ENCODE assay signal across 1 cellular context in the genomic region with DNA sequence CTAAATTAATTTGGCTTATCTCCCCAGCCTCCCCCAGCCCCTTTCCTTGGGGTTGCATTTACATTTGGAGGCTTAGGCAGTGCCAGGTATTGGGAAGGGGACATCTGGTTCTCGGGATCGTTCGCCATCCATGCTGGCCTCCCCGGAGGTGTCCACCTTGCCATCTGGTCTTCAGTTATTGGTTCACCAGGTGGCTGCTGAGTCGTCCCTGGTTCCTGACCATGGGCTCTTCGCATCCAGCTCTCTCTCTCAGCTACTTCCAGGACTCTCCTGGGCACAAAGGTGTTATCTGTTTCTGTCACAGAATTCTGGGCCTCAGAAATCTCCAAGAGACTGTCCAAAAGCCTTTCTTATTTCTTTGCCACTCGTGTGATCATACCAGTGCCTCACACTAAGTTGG.
TF ChIP-seq lines count a peak whose summit lies in the region.

No MANE protein-coding gene starts in this region.

TF ChIP-seq in HCT116, 20 proteins besides CTCF, POLR2A, EP300 and RAD21 (continued from another document):
- TF ChIP-seq, protein P1, sequence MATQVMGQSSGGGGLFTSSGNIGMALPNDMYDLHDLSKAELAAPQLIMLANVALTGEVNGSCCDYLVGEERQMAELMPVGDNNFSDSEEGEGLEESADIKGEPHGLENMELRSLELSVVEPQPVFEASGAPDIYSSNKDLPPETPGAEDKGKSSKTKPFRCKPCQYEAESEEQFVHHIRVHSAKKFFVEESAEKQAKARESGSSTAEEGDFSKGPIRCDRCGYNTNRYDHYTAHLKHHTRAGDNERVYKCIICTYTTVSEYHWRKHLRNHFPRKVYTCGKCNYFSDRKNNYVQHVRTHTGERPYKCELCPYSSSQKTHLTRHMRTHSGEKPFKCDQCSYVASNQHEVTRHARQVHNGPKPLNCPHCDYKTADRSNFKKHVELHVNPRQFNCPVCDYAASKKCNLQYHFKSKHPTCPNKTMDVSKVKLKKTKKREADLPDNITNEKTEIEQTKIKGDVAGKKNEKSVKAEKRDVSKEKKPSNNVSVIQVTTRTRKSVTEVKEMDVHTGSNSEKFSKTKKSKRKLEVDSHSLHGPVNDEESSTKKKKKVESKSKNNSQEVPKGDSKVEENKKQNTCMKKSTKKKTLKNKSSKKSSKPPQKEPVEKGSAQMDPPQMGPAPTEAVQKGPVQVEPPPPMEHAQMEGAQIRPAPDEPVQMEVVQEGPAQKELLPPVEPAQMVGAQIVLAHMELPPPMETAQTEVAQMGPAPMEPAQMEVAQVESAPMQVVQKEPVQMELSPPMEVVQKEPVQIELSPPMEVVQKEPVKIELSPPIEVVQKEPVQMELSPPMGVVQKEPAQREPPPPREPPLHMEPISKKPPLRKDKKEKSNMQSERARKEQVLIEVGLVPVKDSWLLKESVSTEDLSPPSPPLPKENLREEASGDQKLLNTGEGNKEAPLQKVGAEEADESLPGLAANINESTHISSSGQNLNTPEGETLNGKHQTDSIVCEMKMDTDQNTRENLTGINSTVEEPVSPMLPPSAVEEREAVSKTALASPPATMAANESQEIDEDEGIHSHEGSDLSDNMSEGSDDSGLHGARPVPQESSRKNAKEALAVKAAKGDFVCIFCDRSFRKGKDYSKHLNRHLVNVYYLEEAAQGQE (IDR thresholded peaks at IDR 0.05; ENCODE audit: low read depth), result no peak
- TF ChIP-seq, protein P2, sequence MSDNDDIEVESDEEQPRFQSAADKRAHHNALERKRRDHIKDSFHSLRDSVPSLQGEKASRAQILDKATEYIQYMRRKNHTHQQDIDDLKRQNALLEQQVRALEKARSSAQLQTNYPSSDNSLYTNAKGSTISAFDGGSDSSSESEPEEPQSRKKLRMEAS (IDR thresholded peaks at IDR 0.05), result no peak
- TF ChIP-seq SRF (IDR thresholded peaks at IDR 0.05; ENCODE audit: low read depth) (no peak), POLR2AphosphoS5 (IDR thresholded peaks at IDR 0.05; ENCODE audit: low read depth, low read length) (no peak), TCF7L2 (IDR thresholded peaks at IDR 0.05; ENCODE audit: borderline replicate concordance, extremely low read depth, insufficient read depth, insufficient read length) (no peak)
